In genomic region chr6:164079275-164079600, GRCh38 we compare ENCODE assay signal across 15 cellular contexts.
DNase-seq lines count a peak whose midpoint lies in the region; ATAC-seq, FAIRE-seq and TF ChIP-seq lines count a peak whose summit lies in the region.
"Had no signal": no experiment of that assay in that cellular context is flagged by ENCODE, and none has a peak within 500 bp of the region (broad histone marks: within the 10 kb centered on the region; RNA-seq: fewer than 3 reads in every experiment).

No MANE protein-coding gene starts in this region.

- H3K56ac ChIP-seq in H1 (replicated peaks; ENCODE audit: insufficient read length, low read depth, low read length): no peak overlapping the region

- dilution Hi-C loops in mammary epithelial cell (cut with HindIII; ENCODE audit: low sequenced_read_pairs): no loop called here

- H2BK12ac ChIP-seq in H1 (ENCODE audit: low read depth, low read length): no peak overlapping the region
- H2BK12ac ChIP-seq in neuronal stem cell (ENCODE audit: low read length): peak overlapping the region; percentile 7

- H3K79me1 ChIP-seq in H1 (ENCODE audit: low read depth, low read length) (no peaks in the 10 kb centered on the region), neuronal stem cell (ENCODE audit: low read depth, low read length) (no peaks in the 10 kb centered on the region)

- H4K8ac ChIP-seq in H1 (ENCODE audit: extremely low read depth, insufficient read depth, low read length): 0 out of 2 replicates have a peak overlapping the region, but pooled peaks have one; percentile 12
- H4K8ac ChIP-seq in neuronal stem cell (ENCODE audit: low read depth, low read length): no peak overlapping the region

- no peaks in the 10 kb centered on the region for H3K79me2 ChIP-seq in H1 (ENCODE audit: control insufficient read depth in 1 of 2, insufficient read depth in 2 of 2, low read length in 2 of 2)
- no peaks in the 10 kb centered on the region for H3K79me2 ChIP-seq in mammary epithelial cell (ENCODE audit: insufficient read depth, low read length)

- DNase-seq in H1 (ENCODE audit: low read depth in 1 of 2, low spot score in 2 of 2) (no peak), neuronal stem cell (ENCODE audit: low spot score) (no peak), mammary epithelial cell (no peak), GOT3 (lab: John Stamatoyannopoulos, UW) (no peak)
- DNase-seq: ACHN, BE2C, DMS153, DMS79, GDM1, HCEC 1CT had no signal

- H2AFZ ChIP-seq in H1 (ENCODE audit: low read length): no peak overlapping the region
- no peak overlapping the region for H2AFZ ChIP-seq in neuronal stem cell (ENCODE audit: low read length)
- no peak overlapping the region for H2AFZ ChIP-seq in mammary epithelial cell (ENCODE audit: low read depth, low read length)

- no peak for TF ChIP-seq EP300 in H1 (IDR thresholded peaks at IDR 0.05; ENCODE audit: borderline replicate concordance in 1 of 2, low read depth in 2 of 2, low read length in 2 of 2)

- H3K36me3 ChIP-seq in BLaER1 treated with 17β-estradiol and CSF1 and Interleukin-3, amounts not matched to agents 10 nM and 100 nM: no peaks in the 10 kb centered on the region
- no peaks in the 10 kb centered on the region for H3K36me3 ChIP-seq in H1 (ENCODE audit: control insufficient read depth in 2 of 4, insufficient read depth in 4 of 4, low read length in 3 of 4)
- H3K36me3 ChIP-seq in neuronal stem cell (replicated peaks in 1 of 2; ENCODE audit: control insufficient read depth in 2 of 2, insufficient read depth in 2 of 2, low read length in 2 of 2): no peaks in the 10 kb centered on the region
- no peaks in the 10 kb centered on the region for H3K36me3 ChIP-seq in mammary epithelial cell (ENCODE audit: insufficient read depth, low read length)
- H3K36me3 ChIP-seq: BE2C had no signal

- BruUV-seq in mammary epithelial cell (replicated peaks; lab: Mats Ljungman, UMichigan): no TSS peak

- peaks cover 0 to 17% (median 0%) of the 10 kb centered on the region in 11 experiments; a peak in 4 of 22 replicates for H3K27me3 ChIP-seq in BLaER1 treated with 17β-estradiol and CSF1 and Interleukin-3, amounts not matched to agents 10 nM and 100 nM
- no peaks in the 10 kb centered on the region for H3K27me3 ChIP-seq in H1 (replicated peaks in 1 of 4; ENCODE audit: control insufficient read depth in 3 of 4, extremely low read depth in 1 of 4, insufficient read depth in 3 of 4, low read length in 3 of 4)
- H3K27me3 ChIP-seq in neuronal stem cell (ENCODE audit: control insufficient read depth in 3 of 3, insufficient read depth in 3 of 3, low read depth in 1 of 3, low read length in 3 of 3): no peaks in the 10 kb centered on the region
- no peaks in the 10 kb centered on the region for H3K27me3 ChIP-seq in mammary epithelial cell (ENCODE audit: insufficient read depth, low read length)
- H3K27me3 ChIP-seq: BE2C had no signal

- H3K9me3 ChIP-seq in BLaER1 treated with 17β-estradiol and CSF1 and Interleukin-3, amounts not matched to agents 10 nM and 100 nM (replicated peaks in 1 of 11): peaks cover 0 to 2% (median 0%) of the 10 kb centered on the region in 11 experiments; a peak in 3 of 22 replicates
- no peaks in the 10 kb centered on the region for H3K9me3 ChIP-seq in H1 (ENCODE audit: insufficient read depth in 2 of 2, low read depth in 1 of 2, low read length in 1 of 2)
- peaks cover under 1 to 2% of the 10 kb centered on the region in 2 donors for H3K9me3 ChIP-seq in neuronal stem cell (replicated peaks in 1 of 2; ENCODE audit: control insufficient read depth in 2 of 2, insufficient read depth in 1 of 2, low read depth in 1 of 2, low read length in 2 of 2)
- H3K9me3 ChIP-seq in mammary epithelial cell (replicated peaks; ENCODE audit: insufficient read depth, low read length): peaks cover 26% of the 10 kb centered on the region
- H3K9me3 ChIP-seq: BE2C had no signal

- H2AK5ac ChIP-seq in H1 (ENCODE audit: low read depth, low read length): no peak overlapping the region
- peak overlapping the region; percentile 92 for H2AK5ac ChIP-seq in neuronal stem cell (ENCODE audit: low read depth, low read length)

- POLR2A ChIA-PET in H1 (lab: Charles Lee; ENCODE audit: partially characterized antibody): interaction anchor here (1.2 kb wide), 1 partner anchor 9 kb away, joined by 4 read pairs; no protein-coding TSS in a partner anchor

- TF ChIP-seq POLR2A in H1 (IDR thresholded peaks at IDR 0.05; ENCODE audit: control extremely low read depth in 1 of 2, low read depth in 2 of 2, low read length in 2 of 2): no peak

- no peak overlapping the region for H3K4ac ChIP-seq in H1 (replicated peaks; ENCODE audit: insufficient read length, low read depth, low read length)
- peak overlapping the region; percentile 18 for H3K4ac ChIP-seq in neuronal stem cell (ENCODE audit: low read length)

- no peak overlapping the region for H2BK120ac ChIP-seq in H1 (replicated peaks; ENCODE audit: low read depth, low read length)
- H2BK120ac ChIP-seq in neuronal stem cell (ENCODE audit: low read depth, low read length): peak overlapping the region; percentile 52

- no peak for TF ChIP-seq RAD21 in H1 (IDR thresholded peaks at IDR 0.05 in 1 of 2, conservative IDR thresholded peaks at IDR 0.05 in 1 of 2; ENCODE audit: low read depth in 2 of 2, low read length in 2 of 2)

- intact Hi-C loops in mammary epithelial cell (cut with micrococcal nuclease): no loop called here

- peak overlapping the region in 7 of 11 experiments; percentile 17 to 61 (median 50); a peak in 8 of 22 replicates for H3K9ac ChIP-seq in BLaER1 treated with 17β-estradiol and CSF1 and Interleukin-3, amounts not matched to agents 10 nM and 100 nM
- H3K9ac ChIP-seq in H1 (replicated peaks in 1 of 4; ENCODE audit: extremely low read depth in 1 of 4, low read depth in 3 of 4, low read length in 3 of 4) (no peak overlapping the region), neuronal stem cell (ENCODE audit: low read depth, low read length, poor library complexity) (no peak overlapping the region), mammary epithelial cell (ENCODE audit: insufficient read depth, low read length) (no peak overlapping the region)

- in situ Hi-C loops in mammary epithelial cell (cut with MboI; ENCODE audit: low sequenced_read_pairs in 2 of 2): no loop called here

- CTCF ChIA-PET in H1 (lab: Charles Lee; ENCODE audit: partially characterized antibody) (interaction anchor here (2.2 kb wide), 1 partner anchor 19 kb away, joined by 7 read pairs; no protein-coding TSS in a partner anchor), mammary epithelial cell (lab: Charles Lee; ENCODE audit: low non-redundant PET) (no interaction called here)

- no peak overlapping the region for H2BK20ac ChIP-seq in H1 (ENCODE audit: low read length)

- WGBS in H1 (ENCODE audit: extremely low coverage in 1 of 2, insufficient coverage in 1 of 2, insufficient read length in 1 of 2, insufficient replicate concordance in 2 of 2, low coverage in 1 of 2, low lambda C conversion rate in 2 of 2, missing lambda C conversion rate in 1 of 2), 2 experiments: 85% methylated on average over 6 of the region's 6 CpGs; no CpG with 5 or more reads in 1 of the 2 experiments
- no CpG with 5 or more reads among the region's 6 CpGs for WGBS in neuronal stem cell (ENCODE audit: extremely low coverage in 2 of 2, insufficient read length in 2 of 2, insufficient replicate concordance in 1 of 2), 2 donors
- WGBS in mammary epithelial cell (ENCODE audit: low coverage, missing lambda C conversion rate): 82% methylated on average over 6 of the region's 6 CpGs

- no peaks in the 10 kb centered on the region for H3K23me2 ChIP-seq in H1 (ENCODE audit: low read depth, low read length)

- H3K27ac ChIP-seq in BLaER1 treated with 17β-estradiol and CSF1 and Interleukin-3, amounts not matched to agents 10 nM and 100 nM: peak overlapping the region in 5 of 11 experiments; percentile 34 to 70 (median 65); a peak in 11 of 22 replicates
- H3K27ac ChIP-seq in H1 (ENCODE audit: low read depth, low read length): no peak overlapping the region
- H3K27ac ChIP-seq in neuronal stem cell (replicated peaks; ENCODE audit: low read length): no peak overlapping the region
- H3K27ac ChIP-seq in mammary epithelial cell (ENCODE audit: insufficient read depth, low read depth, low read length): no peak overlapping the region

- no peak overlapping the region for H3K23ac ChIP-seq in H1 (ENCODE audit: insufficient read length)
- H3K23ac ChIP-seq in neuronal stem cell (ENCODE audit: low read depth, low read length, poor library complexity): no peak overlapping the region

- H3K4me2 ChIP-seq in BLaER1 treated with 17β-estradiol and CSF1 and Interleukin-3, amounts not matched to agents 10 nM and 100 nM: peak overlapping the region; percentile 61 to 98 (median 91)
- no peak overlapping the region for H3K4me2 ChIP-seq in H1 (ENCODE audit: insufficient read depth in 1 of 2, low read depth in 2 of 2, low read length in 2 of 2)
- H3K4me2 ChIP-seq in neuronal stem cell (ENCODE audit: insufficient read depth, low read length, poor library complexity, severe bottlenecking): no peak overlapping the region
- no peak overlapping the region for H3K4me2 ChIP-seq in mammary epithelial cell (ENCODE audit: insufficient read depth, low read depth, low read length)

- no peak overlapping the region for H2BK15ac ChIP-seq in H1 (ENCODE audit: low read length)
- H2BK15ac ChIP-seq in neuronal stem cell (ENCODE audit: low read length): peak overlapping the region; percentile 87

- no peak overlapping the region for H4K5ac ChIP-seq in H1 (ENCODE audit: insufficient read length, low read depth, low read length)

- FAIRE-seq in H1 (lab: Jason Lieb, UNC): no peak
- FAIRE-seq: A204.1, GM19239, H54 had no signal

- peak overlapping the region in 8 of 10 experiments; percentile 3 to 48 (median 32); a peak in 12 of 20 replicates for H3K4me3 ChIP-seq in BLaER1 treated with 17β-estradiol and CSF1 and Interleukin-3, amounts not matched to agents 10 nM and 100 nM
- H3K4me3 ChIP-seq in H1 (ENCODE audit: extremely low read depth in 1 of 4, insufficient read depth in 2 of 4, low read depth in 3 of 4, low read length in 4 of 4) (no peak overlapping the region), neuronal stem cell (ENCODE audit: low read length in 2 of 2) (no peak overlapping the region), mammary epithelial cell (replicated peaks in 1 of 3; ENCODE audit: insufficient read depth in 1 of 3, low read depth in 2 of 3, low read length in 3 of 3) (no peak overlapping the region)

- peaks cover 21 to 68% (median 64%) of the 10 kb centered on the region in 10 experiments for H3K4me1 ChIP-seq in BLaER1 treated with 17β-estradiol and CSF1 and Interleukin-3, amounts not matched to agents 10 nM and 100 nM
- H3K4me1 ChIP-seq in H1 (replicated peaks in 1 of 4; ENCODE audit: control insufficient read depth in 3 of 4, insufficient read depth in 4 of 4, low read length in 3 of 4): no peaks in the 10 kb centered on the region
- peaks cover 7 to 15% of the 10 kb centered on the region in 2 donors for H3K4me1 ChIP-seq in neuronal stem cell (ENCODE audit: control insufficient read depth in 2 of 2, insufficient read depth in 1 of 2, low read depth in 1 of 2, low read length in 2 of 2)
- H3K4me1 ChIP-seq in mammary epithelial cell (ENCODE audit: insufficient read depth, low read length): no peaks in the 10 kb centered on the region
- H3K4me1 ChIP-seq: BE2C had no signal

- no peak overlapping the region for H4K91ac ChIP-seq in H1 (replicated peaks; ENCODE audit: insufficient read length, low read length)
- H4K91ac ChIP-seq in neuronal stem cell (ENCODE audit: low read depth, low read length, poor library complexity): no peak overlapping the region

- H2BK5ac ChIP-seq in H1 (ENCODE audit: low read depth, low read length) (no peak overlapping the region), neuronal stem cell (ENCODE audit: low read length) (no peak overlapping the region)

- no peak for ATAC-seq in GM18861 (IDR thresholded peaks at IDR 0.05; ENCODE audit: unreplicated experiment)

- TF ChIP-seq CTCF in H1 (IDR thresholded peaks at IDR 0.05; ENCODE audit: control extremely low read depth in 1 of 3, insufficient read depth in 1 of 3, low read depth in 1 of 3, low read length in 3 of 3) (no peak), mammary epithelial cell (conservative IDR thresholded peaks at IDR 0.05 in 1 of 2, IDR thresholded peaks at IDR 0.05 in 1 of 2; ENCODE audit: extremely low read depth in 1 of 2, insufficient read depth in 1 of 2, low read depth in 1 of 2, low read length in 2 of 2) (no peak)

- H4K20me1 ChIP-seq in BLaER1 treated with 17β-estradiol and CSF1 and Interleukin-3, amounts not matched to agents 10 nM and 100 nM: peaks cover 0 to 5% (median 0%) of the 10 kb centered on the region in 11 experiments; a peak in 2 of 22 replicates
- H4K20me1 ChIP-seq in H1 (replicated peaks in 1 of 2; ENCODE audit: control insufficient read depth in 1 of 2, insufficient read depth in 2 of 2, low read length in 2 of 2): no peaks in the 10 kb centered on the region
- H4K20me1 ChIP-seq in mammary epithelial cell (ENCODE audit: insufficient read depth, low read length): no peaks in the 10 kb centered on the region

- H3K18ac ChIP-seq in H1 (ENCODE audit: extremely low read depth, low read length) (no peak overlapping the region), neuronal stem cell (ENCODE audit: low read length) (peak overlapping the region; percentile 86)

- H3K14ac ChIP-seq in H1 (ENCODE audit: insufficient read length) (no peak overlapping the region), neuronal stem cell (ENCODE audit: low read length) (no peak overlapping the region)

Comparison
In these comparisons a context has a peak if more than half of its experiments do, and no peak if none do; other contexts are left out.
1. H3K4me2 ChIP-seq: peak in BLaER1 treated with 17β-estradiol and CSF1 and Interleukin-3, amounts not matched to agents 10 nM and 100 nM (11 of 11); none in H1 (0 of 2), neuronal stem cell (single experiment) and mammary epithelial cell (single experiment).
2. H3K4me3 ChIP-seq: peak in BLaER1 treated with 17β-estradiol and CSF1 and Interleukin-3, amounts not matched to agents 10 nM and 100 nM (8 of 10); none in H1 (0 of 4), neuronal stem cell (0 of 2) and mammary epithelial cell (0 of 3).
3. H3K9ac ChIP-seq: peak in BLaER1 treated with 17β-estradiol and CSF1 and Interleukin-3, amounts not matched to agents 10 nM and 100 nM (7 of 11); none in H1 (0 of 4), neuronal stem cell (single experiment) and mammary epithelial cell (single experiment).